ENCODE assay signal across 8 cellular contexts in genomic region chr1:32753532-32754281, GRCh38. TPM values are rescaled to one million over a fixed set of nuclear protein-coding genes. Genes with fewer than 3 reads are reported as not detected.
DNase-seq lines count a peak whose midpoint lies in the region; ATAC-seq and TF ChIP-seq lines count a peak whose summit lies in the region.

No MANE protein-coding gene starts in this region.

- no peaks in the 10 kb centered on the region for H3K9me3 Mint-ChIP-seq in H9
- H3K9me3 Mint-ChIP-seq in activated CD8-positive, alpha-beta T cell treated with anti-CD3 and anti-CD28 coated beads for 36 hours = no peaks in the 10 kb centered on the region
- H3K9me3 Mint-ChIP-seq in memory B cell = no peaks in the 10 kb centered on the region

- H3K4me3 Mint-ChIP-seq in H9 (peak overlapping the region; percentile 89 to 97), memory B cell (peak overlapping the region; percentile 81)
- peak overlapping the region; percentile 60 for H3K4me3 Mint-ChIP-seq in activated CD8-positive, alpha-beta T cell treated with anti-CD3 and anti-CD28 coated beads for 36 hours

- no peak overlapping the region for H4K5ac ChIP-seq in H9 (ENCODE audit: insufficient read length, low read depth, low read length)

- H2BK20ac ChIP-seq in H9 (ENCODE audit: low read depth, low read length, poor library complexity, severe bottlenecking) = no peak overlapping the region

- no peaks in the 10 kb centered on the region for H3K79me1 ChIP-seq in H9 (ENCODE audit: insufficient read depth, low read depth, low read length, poor library complexity, severe bottlenecking)

- H2AK5ac ChIP-seq in H9 (ENCODE audit: insufficient read length, low read length) = no peak overlapping the region

- peaks cover 16% of the 10 kb centered on the region; the same call in 1 of the 2 replicates for H3K4me1 ChIP-seq in H9 (ENCODE audit: insufficient read depth, low read length)

- no peak overlapping the region for H3T11ph ChIP-seq in H9 (ENCODE audit: low read length)

- H2BK5ac ChIP-seq in H9 (ENCODE audit: insufficient read length, low read length) = no peak overlapping the region

- H3K36me3 Mint-ChIP-seq in H9 (ENCODE audit: insufficient read depth in 1 of 3, low read depth in 3 of 3) (no peaks in the 10 kb centered on the region; a peak in 1 of 7 replicates), memory B cell (no peaks in the 10 kb centered on the region)
- H3K36me3 Mint-ChIP-seq in activated CD8-positive, alpha-beta T cell treated with anti-CD3 and anti-CD28 coated beads for 36 hours (ENCODE audit: low read depth) = no peaks in the 10 kb centered on the region

- no peak overlapping the region for H3K56ac ChIP-seq in H9 (ENCODE audit: insufficient read length, low read depth, low read length)

- H4K8ac ChIP-seq in H9 (replicated peaks; ENCODE audit: insufficient read length, low read depth, low read length) = peak overlapping the region; percentile 100

- no peak overlapping the region for H3K23ac ChIP-seq in H9 (ENCODE audit: insufficient read length, low read depth, low read length)

- H3K27ac Mint-ChIP-seq in H9 (peak overlapping the region; percentile 91 to 96 (median 91); a peak in 5 of 7 replicates), memory B cell (peak overlapping the region; percentile 62)
- no peak overlapping the region for H3K27ac Mint-ChIP-seq in activated CD8-positive, alpha-beta T cell treated with anti-CD3 and anti-CD28 coated beads for 36 hours

- no peak overlapping the region for H3K27ac ChIP-seq in H9 (ENCODE audit: insufficient read length, low read depth, low read length)

- CTCF ChIA-PET in activated CD8-positive, alpha-beta T cell treated with anti-CD3 and anti-CD28 coated beads for 36 hours (lab: Charles Lee) = interaction anchor here (1.9 kb wide), 1 partner anchor 41 kb away, joined by 6 read pairs; no protein-coding TSS in a partner anchor

- POLR2A ChIA-PET in activated CD8-positive, alpha-beta T cell treated with anti-CD3 and anti-CD28 coated beads for 36 hours (lab: Charles Lee) = interaction anchor here (2.4 kb wide), 1 partner anchor 19 kb away, joined by 6 read pairs; no protein-coding TSS in a partner anchor

- peaks cover 13% of the 10 kb centered on the region; the same call in 1 of the 2 replicates for H3K79me2 ChIP-seq in H9 (ENCODE audit: insufficient read depth, low read length)

- no peak overlapping the region for H4K91ac ChIP-seq in H9 (ENCODE audit: insufficient read length, low read depth, low read length)

- no peak overlapping the region for H3K18ac ChIP-seq in H9 (ENCODE audit: insufficient read length, low read depth, low read length)

- H3K4ac ChIP-seq in H9 (ENCODE audit: low read depth, low read length) = no peak overlapping the region

- H3K4me2 ChIP-seq in H9 (ENCODE audit: insufficient read depth, insufficient read length, low read length) = peak overlapping the region; percentile 100

- no peaks in the 10 kb centered on the region for H3K27me3 ChIP-seq in H9 (ENCODE audit: insufficient read depth, low read length)

- peaks cover 5% of the 10 kb centered on the region for H3K23me2 ChIP-seq in H9 (ENCODE audit: insufficient read length, low read depth, low read length, poor library complexity, severe bottlenecking)

- intact Hi-C loops in activated CD8-positive, alpha-beta T cell treated with anti-CD3 and anti-CD28 coated beads for 36 hours (cut with micrococcal nuclease) = no loop called here

- H2BK120ac ChIP-seq in H9 (ENCODE audit: low read depth, low read length, poor library complexity, severe bottlenecking) = no peak overlapping the region

- no peak overlapping the region for H2AFZ ChIP-seq in H9 (ENCODE audit: low read length)

- no peak overlapping the region for H3K9ac ChIP-seq in H9 (ENCODE audit: extremely low read depth, insufficient read length, low read length)

- no peak overlapping the region for H2BK15ac ChIP-seq in H9 (ENCODE audit: low read depth, low read length)

- peaks cover 46 to 56% of the 10 kb centered on the region in 2 experiments for H3K4me1 Mint-ChIP-seq in H9
- H3K4me1 Mint-ChIP-seq in activated CD8-positive, alpha-beta T cell treated with anti-CD3 and anti-CD28 coated beads for 36 hours (ENCODE audit: low read depth) = peaks cover 11% of the 10 kb centered on the region
- H3K4me1 Mint-ChIP-seq in memory B cell = peaks cover 7% of the 10 kb centered on the region

- no peak overlapping the region for H3K14ac ChIP-seq in H9 (ENCODE audit: insufficient read depth, low read length)

- TF ChIP-seq CTCF in H9 (conservative IDR thresholded peaks at IDR 0.05) = no peak; the same call in 2 of the 3 replicates
- TF ChIP-seq CTCF in activated CD8-positive, alpha-beta T cell treated with anti-CD3 and anti-CD28 coated beads for 36 hours (IDR thresholded peaks at IDR 0.05) = no peak

- peak; percentile 88 for ATAC-seq in activated CD8-positive, alpha-beta T cell treated with anti-CD3 and anti-CD28 coated beads for 36 hours
- peak; percentile 77 for ATAC-seq in memory B cell (ENCODE audit: low read depth)

- no peaks in the 10 kb centered on the region for H4K20me1 ChIP-seq in H9 (ENCODE audit: control insufficient read depth, insufficient read depth, insufficient read length)

- no peaks in the 10 kb centered on the region for H3K27me3 Mint-ChIP-seq in H9 (ENCODE audit: low read depth)
- H3K27me3 Mint-ChIP-seq in activated CD8-positive, alpha-beta T cell treated with anti-CD3 and anti-CD28 coated beads for 36 hours = peaks cover 4% of the 10 kb centered on the region
- H3K27me3 Mint-ChIP-seq in memory B cell = peaks cover 16% of the 10 kb centered on the region

- H3K9me3 ChIP-seq in H9 (ENCODE audit: control insufficient read depth, low read depth, low read length) = no peaks in the 10 kb centered on the region

- WGBS in H9 (ENCODE audit: extremely low coverage, insufficient read length, low lambda C conversion rate) = no CpG with 5 or more reads among the region's 63 CpGs

- DNase-seq in COLO829 (ENCODE audit: low spot score) = peak; percentile 74
- peak; percentile 91 for DNase-seq in H9
- DNase-seq in NCI-H460 (ENCODE audit: extremely low read depth, low read depth) = peak; percentile 38
- peak; percentile 61 for DNase-seq in activated CD8-positive, alpha-beta T cell treated with anti-CD3 and anti-CD28 coated beads for 36 hours
- peak; percentile 65 for DNase-seq in effector CD4-positive, alpha-beta T cell
- DNase-seq in memory B cell (ENCODE audit: low spot score in 2 of 2) = peak; percentile 56 to 72
- DNase-seq in stimulated activated CD4-positive, alpha-beta T cell treated with anti-CD3 and anti-CD28 coated beads, TNF-alpha, amount 100 ng/mL, for 48 hours (ENCODE audit: low read depth in 3 of 3) = peak in 2 of 3 donors; percentile 43 to 72
- no peak for DNase-seq in GF-D8 (lab: John Stamatoyannopoulos, UW)

- no peak overlapping the region for H2BK12ac ChIP-seq in H9 (ENCODE audit: insufficient read length, low read depth, low read length)

RNA-seq across cellular contexts. Expression of gene SYNC, which starts 51.1 kb away (rescaled TPM):
- total RNA-seq in H9 (2021) = 0.15 TPM in 2 replicates
- total RNA-seq in NCI-H460 (2014; rRNA removed; shearing (Covaris generic)) = 1.4 and 1.7 TPM in 2 replicates
- polyA plus RNA-seq in NCI-H460 (2014; cell fraction: nucleus; rRNA removed) = 0.86 and 1.3 TPM in 2 replicates
- total RNA-seq in activated CD8-positive, alpha-beta T cell treated with anti-CD3 and anti-CD28 coated beads for 36 hours = not detected
